In genomic region chr3:123151251-123151705, GRCh38 we compare ENCODE assay signal across 14 cellular contexts. TPM values are rescaled to one million over a fixed set of nuclear protein-coding genes. Genes with fewer than 3 reads are reported as not detected.
DNase-seq lines count a peak whose midpoint lies in the region; ATAC-seq and TF ChIP-seq lines count a peak whose summit lies in the region.
"Had no signal": no experiment of that assay in that cellular context is flagged by ENCODE, and none has a peak within 500 bp of the region (broad histone marks: within the 10 kb centered on the region; RNA-seq: fewer than 3 reads in every experiment).

No MANE protein-coding gene starts in this region.

- H3K9me3 ChIP-seq in effector memory CD4-positive, alpha-beta T cell (ENCODE audit: control insufficient read depth, low read length) = peaks cover 6% of the 10 kb centered on the region
- peaks cover 0 to 8% (median 0%) of the 10 kb centered on the region in 8 donors for H3K9me3 ChIP-seq in spleen
- H3K9me3 ChIP-seq: psoas muscle, thoracic aorta had no signal

- no peaks in the 10 kb centered on the region for H3K27me3 Mint-ChIP-seq in type B pancreatic cell
- H3K27me3 Mint-ChIP-seq: activated naive CD8-positive, alpha-beta T cell treated with anti-CD3 and anti-CD28 coated beads for 36 hours had no signal

- no peaks in the 10 kb centered on the region for H3K36me3 ChIP-seq in effector memory CD4-positive, alpha-beta T cell (ENCODE audit: control insufficient read depth, insufficient read depth, low read length)
- peaks cover 0 to 94% (median 40%) of the 10 kb centered on the region in 6 donors for H3K36me3 ChIP-seq in spleen

- no peaks in the 10 kb centered on the region for H3K27me3 ChIP-seq in effector memory CD4-positive, alpha-beta T cell (replicated peaks; ENCODE audit: control insufficient read depth, insufficient read depth, low read length, poor library complexity, severe bottlenecking)
- H3K27me3 ChIP-seq in spleen (replicated peaks in 1 of 7) = no peaks in the 10 kb centered on the region

- H3K27ac Mint-ChIP-seq in type B pancreatic cell = no peak overlapping the region
- H3K27ac Mint-ChIP-seq: activated naive CD8-positive, alpha-beta T cell treated with anti-CD3 and anti-CD28 coated beads for 36 hours had no signal

- no peak for TF ChIP-seq POLR2A in spleen (IDR thresholded peaks at IDR 0.05)

- no peak for TF ChIP-seq CTCF in type B pancreatic cell (conservative IDR thresholded peaks at IDR 0.05)
- no peak for TF ChIP-seq CTCF in spleen (IDR thresholded peaks at IDR 0.05 in 8 of 11, conservative IDR thresholded peaks at IDR 0.05 in 3 of 11)

- DNase-seq in left ventricle myocardium superior (no peak), Right ventricle myocardium inferior (ENCODE audit: missing footprints) (no peak), NCI-H524 treated with DMSO at 0.1 percent for 48 hours (lab: John Stamatoyannopoulos, UW) (peak; percentile 44), type B pancreatic cell (ENCODE audit: extremely low spot score, unreplicated experiment) (peak; percentile 62), spleen (no peak)
- DNase-seq in effector memory CD4-positive, alpha-beta T cell = no peak
- DNase-seq: activated naive CD8-positive, alpha-beta T cell treated with anti-CD3 and anti-CD28 coated beads for 36 hours; EL; NCI-H1694 treated with DMSO at 0.1 percent for 48 hours; NCI-H748 treated with DMSO at 0.1 percent for 48 hours; psoas muscle had no signal

- H3K4me1 ChIP-seq in effector memory CD4-positive, alpha-beta T cell (ENCODE audit: control insufficient read depth, insufficient read depth, low read length, poor library complexity, severe bottlenecking) = no peaks in the 10 kb centered on the region
- peaks cover 0 to 25% (median 0%) of the 10 kb centered on the region in 6 donors for H3K4me1 ChIP-seq in spleen
- H3K4me1 ChIP-seq: psoas muscle had no signal

- H3K4me1 Mint-ChIP-seq in type B pancreatic cell (ENCODE audit: unreplicated experiment) = peaks cover 12% of the 10 kb centered on the region
- H3K4me1 Mint-ChIP-seq: activated naive CD8-positive, alpha-beta T cell treated with anti-CD3 and anti-CD28 coated beads for 36 hours had no signal

- peak overlapping the region; percentile 11 for H3K27ac ChIP-seq in effector memory CD4-positive, alpha-beta T cell (ENCODE audit: insufficient read depth, low read length, poor library complexity, severe bottlenecking)
- H3K27ac ChIP-seq in spleen = peak overlapping the region in 3 of 8 donors; percentile 42 to 72 (median 46)
- H3K27ac ChIP-seq: psoas muscle, thoracic aorta had no signal

- no peak overlapping the region for H3K4me3 ChIP-seq in effector memory CD4-positive, alpha-beta T cell (ENCODE audit: insufficient read depth, low read depth, low read length, poor library complexity, severe bottlenecking)
- H3K4me3 ChIP-seq in spleen = no peak overlapping the region
- H3K4me3 ChIP-seq: psoas muscle, thoracic aorta had no signal

- WGBS in spleen, 5 donors = 85 to 93% (median 89%) methylated on average over 7 of the region's 7 CpGs

- no peaks in the 10 kb centered on the region for H3K9me3 Mint-ChIP-seq in type B pancreatic cell

- no peak overlapping the region for H3K4me3 Mint-ChIP-seq in type B pancreatic cell
- H3K4me3 Mint-ChIP-seq: activated naive CD8-positive, alpha-beta T cell treated with anti-CD3 and anti-CD28 coated beads for 36 hours; T-helper 2 cell treated with Interferon-gamma antibody and Interleukin-4, amounts not matched to agents 5 μg/mL and 100 μg/mL, for 36 hours had no signal

- ATAC-seq in left ventricle myocardium superior = peak; percentile 63
- ATAC-seq in Right ventricle myocardium inferior = no peak
- ATAC-seq in GM19395 (IDR thresholded peaks at IDR 0.05; ENCODE audit: unreplicated experiment) = no peak
- ATAC-seq: psoas muscle had no signal

- peaks cover 27% of the 10 kb centered on the region for H3K36me3 Mint-ChIP-seq in type B pancreatic cell

- intact Hi-C loops in left ventricle myocardium superior (cut with micrococcal nuclease) = no loop called here
- intact Hi-C loops in Right ventricle myocardium inferior (cut with DNase I) = no loop called here
- intact Hi-C loops in spleen (cut with DNase I; ENCODE audit: low total_unique reads) = no loop called here

RNA-seq across cellular contexts. Expression of gene SEC22A, which starts 50.5 kb away (rescaled TPM):
- 10.4 TPM for total RNA-seq in left ventricle myocardium superior
- 14.6 TPM for total RNA-seq in Right ventricle myocardium inferior
- 15.6 and 21.5 TPM in 2 replicates for total RNA-seq in type B pancreatic cell (ENCODE audit: low replicate concordance)
- total RNA-seq in spleen = 10 to 100 TPM; 10.2 to 40.6 (median 15.6) TPM
- 1 to 10 TPM; 6.8 to 8.6 (median 7.6) TPM for polyA plus RNA-seq in spleen

Comparison
In these comparisons a context has a peak if more than half of its experiments do, and no peak if none do; other contexts are left out.
1. DNase-seq: peak in NCI-H524 treated with DMSO at 0.1 percent for 48 hours (single experiment) and type B pancreatic cell (single experiment); none in left ventricle myocardium superior (single experiment), Right ventricle myocardium inferior (single experiment), effector memory CD4-positive, alpha-beta T cell (0 of 3) and spleen (single experiment).